1 cellular context compared by ENCODE assay signal in the genomic region with DNA sequence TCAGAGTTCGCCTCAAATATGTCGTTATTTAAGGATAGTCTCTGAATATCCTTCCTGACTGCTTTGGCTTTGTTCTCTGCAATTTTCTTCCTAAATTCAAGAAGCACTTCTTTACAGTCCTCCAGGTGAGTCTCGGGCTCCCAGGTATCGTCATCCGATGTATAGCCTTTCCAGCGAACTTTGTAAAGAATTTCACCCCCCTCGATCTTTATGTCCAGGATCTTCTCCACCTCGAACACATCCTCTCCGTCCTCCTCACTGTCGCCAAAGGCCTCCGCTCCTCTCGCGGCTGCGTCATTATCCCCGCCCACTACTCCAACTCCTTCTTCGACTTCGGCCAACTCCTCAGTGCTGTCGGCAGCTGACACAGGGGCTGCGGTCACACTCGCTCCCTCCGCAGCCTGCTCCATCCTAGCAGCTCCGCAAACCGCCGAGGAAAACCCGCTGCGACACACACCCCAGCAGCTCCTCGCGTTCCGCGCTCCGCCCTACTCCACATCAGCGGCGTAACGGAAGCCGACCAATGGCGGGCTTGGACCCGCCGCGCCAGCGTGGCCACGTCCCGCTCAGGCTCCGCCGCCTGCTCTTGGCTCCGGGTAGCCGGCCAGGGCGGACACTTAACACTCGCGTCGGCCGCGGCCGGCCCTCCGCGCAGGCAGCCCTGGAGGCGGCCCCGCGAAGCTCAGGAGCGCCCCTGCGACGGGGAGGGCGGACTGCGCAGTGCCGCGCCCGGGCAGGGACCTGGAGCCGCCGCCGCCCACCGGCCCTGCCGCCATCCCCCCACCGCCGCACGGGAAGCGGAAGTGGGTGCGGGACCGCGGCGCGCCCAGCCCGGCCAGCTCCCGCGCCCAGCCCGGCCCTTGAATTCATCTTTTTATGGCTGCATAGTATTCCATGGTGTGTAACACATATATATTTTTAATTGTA.
TF ChIP-seq lines count a peak whose summit lies in the region.

No MANE protein-coding gene starts in this region.

TF ChIP-seq in HEK293, 187 proteins besides CTCF, POLR2A, EP300 and RAD21 (continued from another document):
- TF ChIP-seq ZSCAN5A (tag by site-specific recombination; IDR thresholded peaks at IDR 0.05) (no peak), BCL11B (tag by site-specific recombination; IDR thresholded peaks at IDR 0.05; ENCODE audit: low read depth) (no peak), ZNF600 (tag by site-specific recombination; IDR thresholded peaks at IDR 0.05) (peak; percentile 85), ZFP69B (tag by site-specific recombination; IDR thresholded peaks at IDR 0.05) (no peak), OSR2 (tag by site-specific recombination; IDR thresholded peaks at IDR 0.05) (no peak), PBX3 (CRISPR knock-in tag; IDR thresholded peaks at IDR 0.05) (peak; percentile 68; the same call in 1 of the 2 replicates), ZBTB20 (tag by site-specific recombination; IDR thresholded peaks at IDR 0.05) (peak; percentile 46; the same call in 1 of the 2 replicates), SALL2 (tag by site-specific recombination; IDR thresholded peaks at IDR 0.05; ENCODE audit: borderline replicate concordance) (no peak), ZNF792 (tag by site-specific recombination; IDR thresholded peaks at IDR 0.05) (no peak), AEBP2 (tag by site-specific recombination; IDR thresholded peaks at IDR 0.05; ENCODE audit: borderline replicate concordance) (no peak), ZNF157 (tag by site-specific recombination; IDR thresholded peaks at IDR 0.05) (no peak), ZNF132 (tag by site-specific recombination; IDR thresholded peaks at IDR 0.05; ENCODE audit: borderline replicate concordance) (no peak), ZNF138 (tag by site-specific recombination; IDR thresholded peaks at IDR 0.05; ENCODE audit: borderline replicate concordance) (no peak), ZNF624 (tag by site-specific recombination; IDR thresholded peaks at IDR 0.05) (no peak), ZNF350 (tag by site-specific recombination; IDR thresholded peaks at IDR 0.05) (0 out of 2 replicates have a peak, but pooled peaks have one; percentile 26), ZNF121 (tag by site-specific recombination; IDR thresholded peaks at IDR 0.05) (no peak), ZNF426 (tag by site-specific recombination; IDR thresholded peaks at IDR 0.05) (no peak), ZNF529 (tag by site-specific recombination; IDR thresholded peaks at IDR 0.05; ENCODE audit: insufficient replicate concordance) (no peak), ZNF423 (tag by site-specific recombination; IDR thresholded peaks at IDR 0.05) (no peak), ZNF677 (tag by site-specific recombination; IDR thresholded peaks at IDR 0.05) (no peak)
- TF ChIP-seq, protein P1, sequence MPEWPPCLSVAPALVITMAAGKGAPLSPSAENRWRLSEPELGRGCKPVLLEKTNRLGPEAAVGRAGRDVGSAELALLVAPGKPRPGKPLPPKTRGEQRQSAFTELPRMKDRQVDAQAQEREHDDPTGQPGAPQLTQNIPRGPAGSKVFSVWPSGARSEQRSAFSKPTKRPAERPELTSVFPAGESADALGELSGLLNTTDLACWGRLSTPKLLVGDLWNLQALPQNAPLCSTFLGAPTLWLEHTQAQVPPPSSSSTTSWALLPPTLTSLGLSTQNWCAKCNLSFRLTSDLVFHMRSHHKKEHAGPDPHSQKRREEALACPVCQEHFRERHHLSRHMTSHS (tag by site-specific recombination; IDR thresholded peaks at IDR 0.05), result no peak
- TF ChIP-seq, protein P2, sequence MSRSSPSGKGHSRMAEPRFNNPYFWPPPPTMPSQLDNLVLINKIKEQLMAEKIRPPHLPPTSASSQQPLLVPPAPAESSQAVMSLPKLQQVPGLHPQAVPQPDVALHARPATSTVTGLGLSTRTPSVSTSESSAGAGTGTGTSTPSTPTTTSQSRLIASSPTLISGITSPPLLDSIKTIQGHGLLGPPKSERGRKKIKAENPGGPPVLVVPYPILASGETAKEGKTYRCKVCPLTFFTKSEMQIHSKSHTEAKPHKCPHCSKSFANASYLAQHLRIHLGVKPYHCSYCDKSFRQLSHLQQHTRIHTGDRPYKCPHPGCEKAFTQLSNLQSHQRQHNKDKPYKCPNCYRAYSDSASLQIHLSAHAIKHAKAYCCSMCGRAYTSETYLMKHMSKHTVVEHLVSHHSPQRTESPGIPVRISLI (tag by site-specific recombination; IDR thresholded peaks at IDR 0.05), result no peak
- TF ChIP-seq, protein P3, sequence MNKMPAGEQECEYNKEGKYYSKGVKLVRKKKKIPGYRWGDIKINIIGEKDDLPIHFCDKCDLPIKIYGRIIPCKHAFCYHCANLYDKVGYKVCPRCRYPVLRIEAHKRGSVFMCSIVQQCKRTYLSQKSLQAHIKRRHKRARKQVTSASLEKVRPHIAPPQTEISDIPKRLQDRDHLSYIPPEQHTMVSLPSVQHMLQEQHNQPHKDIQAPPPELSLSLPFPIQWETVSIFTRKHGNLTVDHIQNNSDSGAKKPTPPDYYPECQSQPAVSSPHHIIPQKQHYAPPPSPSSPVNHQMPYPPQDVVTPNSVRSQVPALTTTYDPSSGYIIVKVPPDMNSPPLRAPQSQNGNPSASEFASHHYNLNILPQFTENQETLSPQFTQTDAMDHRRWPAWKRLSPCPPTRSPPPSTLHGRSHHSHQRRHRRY (tag by site-specific recombination; IDR thresholded peaks at IDR 0.05), result no peak
